8 cellular contexts compared by ENCODE assay signal in genomic region chr10:33661580-33662269, GRCh38.
A peak's percentile ranks its signal among the peaks of the same experiment; 100 is the strongest.
DNase-seq lines count a peak whose midpoint lies in the region; ATAC-seq and TF ChIP-seq lines count a peak whose summit lies in the region.

No MANE protein-coding gene starts in this region.

- TF ChIP-seq CTCF in GM06990 (IDR thresholded peaks at IDR 0.05; ENCODE audit: insufficient read depth, low read length, poor library complexity, severe bottlenecking) (no peak), fibroblast of pulmonary artery (IDR thresholded peaks at IDR 0.05; ENCODE audit: low read length, missing control alignments) (no peak), osteoblast (IDR thresholded peaks at IDR 0.05; ENCODE audit: extremely low read depth, low read depth, low read length) (no peak)

- peak overlapping the region; percentile 83 for H2AFZ ChIP-seq in osteoblast (ENCODE audit: low read length)

- H3K36me3 ChIP-seq in GM06990 (ENCODE audit: control insufficient read depth, insufficient read depth, low read length) (no peaks in the 10 kb centered on the region), osteoblast (ENCODE audit: insufficient read depth, low read length) (no peaks in the 10 kb centered on the region)

- no peaks in the 10 kb centered on the region for H3K9me3 ChIP-seq in osteoblast (ENCODE audit: low read depth, low read length)

- no peaks in the 10 kb centered on the region for H3K79me2 ChIP-seq in osteoblast (ENCODE audit: insufficient read depth, low read length)

- H3K27ac ChIP-seq in osteoblast (ENCODE audit: low read depth, low read length): no peak overlapping the region

- H3K27me3 ChIP-seq in GM06990 (replicated peaks; ENCODE audit: control insufficient read depth, insufficient read depth, low read length) (no peaks in the 10 kb centered on the region), osteoblast (ENCODE audit: insufficient read depth, low read length) (no peaks in the 10 kb centered on the region)

- H3K4me1 ChIP-seq in osteoblast (ENCODE audit: insufficient read depth, low read length): peaks cover 9% of the 10 kb centered on the region

- peak; percentile 34 for DNase-seq in GM06990 (ENCODE audit: extremely low read depth, insufficient read length)
- DNase-seq in RPMI7951 (ENCODE audit: low read depth): peak; percentile 100
- DNase-seq in fibroblast of pulmonary artery (ENCODE audit: low read depth): peak; percentile 97
- peak; percentile 39 for DNase-seq in osteoblast (ENCODE audit: insufficient read length, low spot score, missing footprints)
- no peak for DNase-seq in activated CD8-positive, alpha-beta memory T cell treated with anti-CD3 and anti-CD28 coated beads, Interleukin-2, amount 50 U/mL, for 4 hours
- no peak for DNase-seq in D341Med (ENCODE audit: low spot score)

- H3K4me3 ChIP-seq in GM06990 (replicated peaks; ENCODE audit: low read depth, low read length) (no peak overlapping the region), fibroblast of pulmonary artery (replicated peaks; ENCODE audit: low read depth, low read length) (no peak overlapping the region), osteoblast (ENCODE audit: insufficient read depth, low read length) (peak overlapping the region; percentile 29)

- H3K4me2 ChIP-seq in osteoblast (ENCODE audit: insufficient read depth, low read length): peak overlapping the region; percentile 51

- no peaks in the 10 kb centered on the region for H4K20me1 ChIP-seq in osteoblast (ENCODE audit: insufficient read depth, low read length)

- no peak for ATAC-seq in GM21717 (IDR thresholded peaks at IDR 0.05; ENCODE audit: unreplicated experiment)
- ATAC-seq in HG03442 (IDR thresholded peaks at IDR 0.05; ENCODE audit: unreplicated experiment): no peak

Comparison
In these comparisons a context has a peak if more than half of its experiments do, and no peak if none do; other contexts are left out.
1. DNase-seq: peak in GM06990 (single experiment), RPMI7951 (single experiment), fibroblast of pulmonary artery (single experiment) and osteoblast (single experiment); none in activated CD8-positive, alpha-beta memory T cell treated with anti-CD3 and anti-CD28 coated beads, Interleukin-2, amount 50 U/mL, for 4 hours (single experiment) and D341Med (single experiment).